ENCODE assay signal across 8 cellular contexts in the genomic region with DNA sequence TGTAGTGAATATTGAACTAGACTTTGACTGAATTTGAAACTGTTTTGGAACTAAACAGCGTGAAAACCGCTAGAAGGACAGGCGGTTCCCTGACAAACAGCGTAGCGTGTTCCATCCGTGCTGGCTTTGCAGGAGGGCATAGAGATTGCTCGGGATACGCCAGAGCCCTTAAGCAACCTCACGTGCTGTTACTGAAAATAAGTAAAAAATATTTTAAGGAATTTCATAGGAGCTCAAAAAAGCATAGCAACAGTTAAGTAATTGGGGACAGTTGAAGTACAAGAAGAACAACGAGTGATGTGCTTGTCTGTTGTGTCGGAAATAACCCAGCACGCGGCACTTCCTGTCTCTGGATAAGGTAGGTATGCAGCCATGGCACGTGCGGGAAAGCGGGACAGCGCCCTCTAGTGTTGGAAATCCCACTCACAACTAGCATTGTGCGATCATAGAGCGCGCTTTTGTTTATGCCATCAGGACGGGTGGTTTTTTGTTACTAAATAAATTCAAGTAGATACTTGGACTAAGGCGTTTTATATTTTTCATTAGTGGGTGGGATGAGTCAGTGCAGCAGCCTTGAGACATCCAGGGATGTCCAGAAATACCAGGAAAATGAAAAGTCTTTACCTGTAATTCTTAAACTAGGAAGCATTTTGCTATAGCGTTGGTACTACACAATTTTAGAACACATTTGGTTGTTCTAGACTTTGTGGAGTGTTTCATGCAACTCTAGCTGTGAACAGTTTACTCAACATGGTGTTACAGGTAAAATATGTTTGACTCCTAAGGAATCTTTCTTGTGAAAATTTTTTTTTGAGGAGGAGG. TPM values are rescaled to one million over a fixed set of nuclear protein-coding genes. Genes with fewer than 3 reads are reported as not detected.
DNase-seq lines count a peak whose midpoint lies in the region; ATAC-seq and TF ChIP-seq lines count a peak whose summit lies in the region.

No MANE protein-coding gene starts in this region.

- peak; percentile 86 for ATAC-seq in GM18861 (IDR thresholded peaks at IDR 0.05; ENCODE audit: unreplicated experiment)
- peak; percentile 88 for ATAC-seq in HG03108 (IDR thresholded peaks at IDR 0.05; ENCODE audit: unreplicated experiment)
- ATAC-seq in lower lobe of right lung = peak; percentile 83 to 87

- H3K4me3 ChIP-seq in coronary artery (no peak overlapping the region), lower lobe of right lung (no peak overlapping the region)

- intact Hi-C loops in lower lobe of right lung (cut with DNase I) = no loop called here

- H3K27ac ChIP-seq in coronary artery = peak overlapping the region; percentile 56 to 74
- peak overlapping the region; percentile 37 for H3K27ac ChIP-seq in lower lobe of right lung

- H3K27me3 ChIP-seq in lower lobe of right lung (ENCODE audit: low read depth) = no peaks in the 10 kb centered on the region

- DNase-seq in AG09319 (ENCODE audit: extremely low read depth, low read depth) (no peak), NCI-H345 treated with DMSO at 0.1 percent for 48 hours (lab: John Stamatoyannopoulos, UW; ENCODE audit: unreplicated experiment) (peak; percentile 11), coronary artery (ENCODE audit: low spot score) (peak; percentile 91), lower lobe of right lung (peak; percentile 88)
- peak; percentile 94 for DNase-seq in activated CD4-positive, alpha-beta T cell treated with anti-CD3 and anti-CD28 coated beads for 48 hours
- DNase-seq in stimulated activated CD8-positive, alpha-beta memory T cell treated with anti-CD3 and anti-CD28 coated beads, Interleukin-12 subunit alpha, Interleukin-12 subunit beta, amount 100 ng/mL, for 24 hours (ENCODE audit: extremely low read depth) = peak; percentile 58

- no peaks in the 10 kb centered on the region for H3K9me3 ChIP-seq in lower lobe of right lung

- H3K4me1 ChIP-seq in lower lobe of right lung = peaks cover 11% of the 10 kb centered on the region

- H3K36me3 ChIP-seq in lower lobe of right lung = peaks cover 75% of the 10 kb centered on the region

- TF ChIP-seq CTCF in AG09319 (IDR thresholded peaks at IDR 0.05; ENCODE audit: low read depth, low read length) (peak; percentile 79), coronary artery (IDR thresholded peaks at IDR 0.05) (peak; percentile 71), lower lobe of right lung (IDR thresholded peaks at IDR 0.05) (peak; percentile 91)

RNA-seq across cellular contexts. Expression of gene DNAJB6, which starts 50.4 kb away (rescaled TPM):
- 103 TPM for total RNA-seq in lower lobe of right lung
